Comparison of ENCODE assay signal across 16 cellular contexts in genomic region chr6:137734875-137735182, GRCh38.
A peak's percentile ranks its signal among the peaks of the same experiment; 100 is the strongest.
DNase-seq lines count a peak whose midpoint lies in the region; ATAC-seq, FAIRE-seq and TF ChIP-seq lines count a peak whose summit lies in the region.
"Had no signal": no experiment of that assay in that cellular context is flagged by ENCODE, and none has a peak within 500 bp of the region (broad histone marks: within the 10 kb centered on the region; RNA-seq: fewer than 3 reads in every experiment).

No MANE protein-coding gene starts in this region.

- H3K9me3 ChIP-seq in K562 (replicated peaks; ENCODE audit: control insufficient read depth, insufficient read depth, low read depth, low read length) (no peaks in the 10 kb centered on the region), right lobe of liver (no peaks in the 10 kb centered on the region), vagina (no peaks in the 10 kb centered on the region), thyroid gland (no peaks in the 10 kb centered on the region)

- intact Hi-C loops in K562 (cut with micrococcal nuclease) (no loop called here), right lobe of liver (cut with DNase I) (no loop called here), vagina (cut with DNase I) (no loop called here), thyroid gland (cut with DNase I) (no loop called here)

- TF ChIP-seq EP300 in K562 (IDR thresholded peaks at IDR 0.05; ENCODE audit: low read length), result no peak

- H3K27ac ChIP-seq in K562 (ENCODE audit: extremely low read depth, low read depth, low read length) (no peak overlapping the region), right lobe of liver (no peak overlapping the region), vagina (no peak overlapping the region), thyroid gland (no peak overlapping the region)

- H3K4me3 ChIP-seq in K562 (no peak overlapping the region), right lobe of liver (no peak overlapping the region), vagina (no peak overlapping the region), thyroid gland (replicated peaks in 1 of 3) (no peak overlapping the region)

- no peaks in the 10 kb centered on the region for H3K79me2 ChIP-seq in K562 (ENCODE audit: control insufficient read depth, insufficient read depth, low read length)

- no peak for TF ChIP-seq RAD21 in K562 (CRISPR knock-in tag; conservative IDR thresholded peaks at IDR 0.05 in 1 of 2, IDR thresholded peaks at IDR 0.05 in 1 of 2)

- no peak for FAIRE-seq in K562 (lab: Jason Lieb, UNC)
- FAIRE-seq: GM19239, islet of Langerhans, RCC 7860, urothelium cell line had no signal

- TF ChIP-seq POLR2A in K562 (conservative IDR thresholded peaks at IDR 0.05), result no peak
- TF ChIP-seq POLR2A in right lobe of liver (IDR thresholded peaks at IDR 0.05), result no peak
- no peak for TF ChIP-seq POLR2A in vagina (IDR thresholded peaks at IDR 0.05)
- TF ChIP-seq POLR2A in thyroid gland (IDR thresholded peaks at IDR 0.05), result no peak

- peak; percentile 4 for DNase-seq in Ammon's horn (ENCODE audit: low spot score)
- DNase-seq in Kasumi-1 (lab: John Stamatoyannopoulos, UW), result peak; percentile 13 to 15
- no peak for DNase-seq in K562 (ENCODE audit: extremely low read depth in 1 of 4, low spot score in 3 of 4)
- DNase-seq in right lobe of liver, result no peak
- no peak for DNase-seq in vagina (ENCODE audit: extremely low spot score in 2 of 2)
- DNase-seq in thyroid gland, result no peak
- no peak for DNase-seq in NCI-H187 (lab: John Stamatoyannopoulos, UW)
- DNase-seq: activated B cell treated with CpG ODN at 0.5 μM for 24 hours; activated naive CD8-positive, alpha-beta T cell treated with anti-CD3 and anti-CD28 coated beads for 36 hours; stimulated activated naive CD8-positive, alpha-beta T cell treated with anti-CD3 and anti-CD28 coated beads, Interleukin-15, amount 100 ng/mL, for 72 hours; T-cell had no signal

- H3K36me3 ChIP-seq in K562 (ENCODE audit: control insufficient read depth, insufficient read depth, low read length) (no peaks in the 10 kb centered on the region), right lobe of liver (no peaks in the 10 kb centered on the region), vagina (no peaks in the 10 kb centered on the region), thyroid gland (no peaks in the 10 kb centered on the region)

- POLR2A ChIA-PET in K562 (lab: Yijun Ruan, JAX), result interaction anchor here (0.6 to 1.3 kb wide), 3 partner anchors 15 to 1234 kb away, joined by 3 read pairs; no protein-coding TSS in a partner anchor

- WGBS in K562 (ENCODE audit: insufficient coverage, low coverage, missing lambda C conversion rate), result 22% methylated on average over 4 of the region's 4 CpGs
- WGBS in right lobe of liver (ENCODE audit: insufficient coverage, low coverage, low lambda C conversion rate, missing lambda C conversion rate), result 29% methylated on average over 4 of the region's 4 CpGs
- WGBS in thyroid gland, 2 donors, result 90 to 91% methylated on average over 4 of the region's 4 CpGs

- in situ Hi-C loops in K562 (cut with MboI), result no loop called here

- no peak for TF ChIP-seq CTCF in K562 (IDR thresholded peaks at IDR 0.05 in 2 of 3, conservative IDR thresholded peaks at IDR 0.05 in 1 of 3; ENCODE audit: insufficient read depth in 2 of 3, low read depth in 1 of 3, low read length in 3 of 3)
- TF ChIP-seq CTCF in right lobe of liver (IDR thresholded peaks at IDR 0.05), result no peak
- TF ChIP-seq CTCF in vagina (IDR thresholded peaks at IDR 0.05), result no peak
- no peak for TF ChIP-seq CTCF in thyroid gland (IDR thresholded peaks at IDR 0.05)

- H3K4me2 ChIP-seq in K562 (ENCODE audit: insufficient read depth, low read length), result no peak overlapping the region

- BruUV-seq in K562 (replicated peaks; lab: Mats Ljungman, UMichigan), result no TSS peak

- CTCF ChIA-PET in K562 (lab: Yijun Ruan, JAX; ENCODE audit: low intra/inter-chr PET ratio), result no interaction called here

- H3K27me3 ChIP-seq in K562 (ENCODE audit: control insufficient read depth in 2 of 2, insufficient read depth in 2 of 2, low read length in 2 of 2) (peaks cover 11 to 15% of the 10 kb centered on the region in 2 experiments; a peak in 4 of 5 replicates), right lobe of liver (no peaks in the 10 kb centered on the region), vagina (no peaks in the 10 kb centered on the region), thyroid gland (no peaks in the 10 kb centered on the region)

- H3K9ac ChIP-seq in K562 (ENCODE audit: insufficient read depth in 1 of 2, low read depth in 2 of 2, low read length in 2 of 2), result no peak overlapping the region

- ATAC-seq in K562 (no peak), right lobe of liver (peak; percentile 49 to 76 (median 67)), SK-N-SH treated with all-trans-retinoic acid at 6 μM for 48 hours (no peak)
- ATAC-seq: stimulated activated naive CD8-positive, alpha-beta T cell treated with anti-CD3 and anti-CD28 coated beads, Interleukin-15, amount 100 ng/mL, for 72 hours; T-cell had no signal

- no peaks in the 10 kb centered on the region for H4K20me1 ChIP-seq in K562 (replicated peaks; ENCODE audit: control insufficient read depth, insufficient read depth, low read length)

- no peak overlapping the region for H2AFZ ChIP-seq in K562 (ENCODE audit: low read depth, low read length)

- no peaks in the 10 kb centered on the region; a peak in 1 of 5 replicates for H3K4me1 ChIP-seq in K562 (replicated peaks in 1 of 2; ENCODE audit: control insufficient read depth in 2 of 2, insufficient read depth in 2 of 2, low read length in 2 of 2)
- peaks cover 0 to 6% (median 1%) of the 10 kb centered on the region in 4 donors for H3K4me1 ChIP-seq in right lobe of liver
- peaks cover 16% of the 10 kb centered on the region for H3K4me1 ChIP-seq in vagina
- peaks cover 0 to 18% of the 10 kb centered on the region in 2 donors for H3K4me1 ChIP-seq in thyroid gland

- no peaks in the 10 kb centered on the region for H3K9me1 ChIP-seq in K562 (ENCODE audit: control insufficient read depth, insufficient read depth, low read length)

TF ChIP-seq in K562, 482 proteins besides CTCF, POLR2A, EP300 and RAD21:
- TF ChIP-seq NFXL1 (CRISPR knock-in tag; IDR thresholded peaks at IDR 0.05), result no peak
- TF ChIP-seq ARNT (IDR thresholded peaks at IDR 0.05), result no peak
- no peak for TF ChIP-seq CEBPG (CRISPR knock-in tag; IDR thresholded peaks at IDR 0.05)
- TF ChIP-seq CEBPG (tag; conservative IDR thresholded peaks at IDR 0.05 in 1 of 2, IDR thresholded peaks at IDR 0.05 in 1 of 2), result peak; percentile 49 to 71; a peak in 3 of 4 replicates
- peak; percentile 83 for TF ChIP-seq CEBPB (tag; IDR thresholded peaks at IDR 0.05)
TF ChIP-seq in K562: peak in this region for 2.

TF ChIP-seq in SK-N-SH treated with all-trans-retinoic acid at 6 μM for 48 hours, 23 proteins besides CTCF, POLR2A, EP300 and RAD21:
- TF ChIP-seq TCF4 (CRISPR knock-in tag; IDR thresholded peaks at IDR 0.05; ENCODE audit: borderline replicate concordance), result no peak
- TF ChIP-seq BACH2 (CRISPR knock-in tag; IDR thresholded peaks at IDR 0.05; ENCODE audit: borderline replicate concordance), result no peak

Comparison
In these comparisons a context has a peak if more than half of its experiments do, and no peak if none do; other contexts are left out.
1. DNase-seq: peak in Ammon's horn (single experiment) and Kasumi-1 (2 of 2); none in K562 (0 of 4), right lobe of liver (0 of 3), vagina (0 of 2), thyroid gland (0 of 2) and NCI-H187 (0 of 2).
2. ATAC-seq: peak in right lobe of liver (4 of 4); none in K562 (single experiment) and SK-N-SH treated with all-trans-retinoic acid at 6 μM for 48 hours (single experiment).